1 cellular context compared by ENCODE assay signal in the genomic region with DNA sequence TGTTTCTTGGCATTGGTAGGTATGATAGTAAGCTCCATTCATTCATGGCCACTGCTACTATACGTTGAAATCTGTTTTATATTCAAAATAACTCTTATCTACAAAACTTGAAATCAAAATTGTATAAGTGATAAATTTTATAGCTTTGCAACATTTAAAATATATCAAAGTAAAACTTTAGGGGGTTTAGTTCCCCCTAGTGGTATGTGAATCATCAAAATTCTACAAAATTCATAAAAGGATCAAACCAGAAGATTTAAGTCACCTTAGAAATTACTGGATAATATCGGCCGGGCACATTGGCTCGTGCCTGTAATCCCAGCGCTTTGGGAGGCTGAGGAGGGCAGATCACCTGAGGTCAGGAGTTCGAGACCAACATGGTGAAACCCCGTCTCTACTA.
TF ChIP-seq lines count a peak whose summit lies in the region.

No MANE protein-coding gene starts in this region.

TF ChIP-seq in SK-N-SH, 30 proteins besides CTCF, POLR2A, EP300 and RAD21 (continued from another document):
- TF ChIP-seq, protein P1, sequence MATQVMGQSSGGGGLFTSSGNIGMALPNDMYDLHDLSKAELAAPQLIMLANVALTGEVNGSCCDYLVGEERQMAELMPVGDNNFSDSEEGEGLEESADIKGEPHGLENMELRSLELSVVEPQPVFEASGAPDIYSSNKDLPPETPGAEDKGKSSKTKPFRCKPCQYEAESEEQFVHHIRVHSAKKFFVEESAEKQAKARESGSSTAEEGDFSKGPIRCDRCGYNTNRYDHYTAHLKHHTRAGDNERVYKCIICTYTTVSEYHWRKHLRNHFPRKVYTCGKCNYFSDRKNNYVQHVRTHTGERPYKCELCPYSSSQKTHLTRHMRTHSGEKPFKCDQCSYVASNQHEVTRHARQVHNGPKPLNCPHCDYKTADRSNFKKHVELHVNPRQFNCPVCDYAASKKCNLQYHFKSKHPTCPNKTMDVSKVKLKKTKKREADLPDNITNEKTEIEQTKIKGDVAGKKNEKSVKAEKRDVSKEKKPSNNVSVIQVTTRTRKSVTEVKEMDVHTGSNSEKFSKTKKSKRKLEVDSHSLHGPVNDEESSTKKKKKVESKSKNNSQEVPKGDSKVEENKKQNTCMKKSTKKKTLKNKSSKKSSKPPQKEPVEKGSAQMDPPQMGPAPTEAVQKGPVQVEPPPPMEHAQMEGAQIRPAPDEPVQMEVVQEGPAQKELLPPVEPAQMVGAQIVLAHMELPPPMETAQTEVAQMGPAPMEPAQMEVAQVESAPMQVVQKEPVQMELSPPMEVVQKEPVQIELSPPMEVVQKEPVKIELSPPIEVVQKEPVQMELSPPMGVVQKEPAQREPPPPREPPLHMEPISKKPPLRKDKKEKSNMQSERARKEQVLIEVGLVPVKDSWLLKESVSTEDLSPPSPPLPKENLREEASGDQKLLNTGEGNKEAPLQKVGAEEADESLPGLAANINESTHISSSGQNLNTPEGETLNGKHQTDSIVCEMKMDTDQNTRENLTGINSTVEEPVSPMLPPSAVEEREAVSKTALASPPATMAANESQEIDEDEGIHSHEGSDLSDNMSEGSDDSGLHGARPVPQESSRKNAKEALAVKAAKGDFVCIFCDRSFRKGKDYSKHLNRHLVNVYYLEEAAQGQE (IDR thresholded peaks at IDR 0.05; ENCODE audit: low read depth, low read length): no peak
- no peak for TF ChIP-seq ELF1 (IDR thresholded peaks at IDR 0.05)
- TF ChIP-seq FOXJ3 (CRISPR knock-in tag; IDR thresholded peaks at IDR 0.05): no peak
- no peak for TF ChIP-seq RFX5 (IDR thresholded peaks at IDR 0.05; ENCODE audit: low read length)
- no peak for TF ChIP-seq NRF1 (IDR thresholded peaks at IDR 0.05; ENCODE audit: low read depth, low read length)
- no peak for TF ChIP-seq CHD2 (IDR thresholded peaks at IDR 0.05; ENCODE audit: low read length, partially characterized antibody)
- no peak for TF ChIP-seq RCOR1 (IDR thresholded peaks at IDR 0.05; ENCODE audit: low read length)
- TF ChIP-seq, protein P2, sequence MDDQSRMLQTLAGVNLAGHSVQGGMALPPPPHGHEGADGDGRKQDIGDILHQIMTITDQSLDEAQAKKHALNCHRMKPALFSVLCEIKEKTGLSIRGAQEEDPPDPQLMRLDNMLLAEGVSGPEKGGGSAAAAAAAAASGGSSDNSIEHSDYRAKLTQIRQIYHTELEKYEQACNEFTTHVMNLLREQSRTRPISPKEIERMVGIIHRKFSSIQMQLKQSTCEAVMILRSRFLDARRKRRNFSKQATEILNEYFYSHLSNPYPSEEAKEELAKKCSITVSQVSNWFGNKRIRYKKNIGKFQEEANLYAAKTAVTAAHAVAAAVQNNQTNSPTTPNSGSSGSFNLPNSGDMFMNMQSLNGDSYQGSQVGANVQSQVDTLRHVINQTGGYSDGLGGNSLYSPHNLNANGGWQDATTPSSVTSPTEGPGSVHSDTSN (IDR thresholded peaks at IDR 0.05): no peak
- TF ChIP-seq, protein P3, sequence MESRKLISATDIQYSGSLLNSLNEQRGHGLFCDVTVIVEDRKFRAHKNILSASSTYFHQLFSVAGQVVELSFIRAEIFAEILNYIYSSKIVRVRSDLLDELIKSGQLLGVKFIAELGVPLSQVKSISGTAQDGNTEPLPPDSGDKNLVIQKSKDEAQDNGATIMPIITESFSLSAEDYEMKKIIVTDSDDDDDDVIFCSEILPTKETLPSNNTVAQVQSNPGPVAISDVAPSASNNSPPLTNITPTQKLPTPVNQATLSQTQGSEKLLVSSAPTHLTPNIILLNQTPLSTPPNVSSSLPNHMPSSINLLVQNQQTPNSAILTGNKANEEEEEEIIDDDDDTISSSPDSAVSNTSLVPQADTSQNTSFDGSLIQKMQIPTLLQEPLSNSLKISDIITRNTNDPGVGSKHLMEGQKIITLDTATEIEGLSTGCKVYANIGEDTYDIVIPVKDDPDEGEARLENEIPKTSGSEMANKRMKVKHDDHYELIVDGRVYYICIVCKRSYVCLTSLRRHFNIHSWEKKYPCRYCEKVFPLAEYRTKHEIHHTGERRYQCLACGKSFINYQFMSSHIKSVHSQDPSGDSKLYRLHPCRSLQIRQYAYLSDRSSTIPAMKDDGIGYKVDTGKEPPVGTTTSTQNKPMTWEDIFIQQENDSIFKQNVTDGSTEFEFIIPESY (IDR thresholded peaks at IDR 0.05; ENCODE audit: borderline replicate concordance, low read depth): no peak
- TF ChIP-seq MEF2A (IDR thresholded peaks at IDR 0.05; ENCODE audit: borderline replicate concordance, low read depth): no peak
- TF ChIP-seq TCF12 (IDR thresholded peaks at IDR 0.05): no peak
- TF ChIP-seq TAF1 (IDR thresholded peaks at IDR 0.05; ENCODE audit: borderline replicate concordance, low read depth, low read length): no peak
